In genomic region chr14:76948213-76948947, GRCh38 we compare ENCODE assay signal across 8 cellular contexts.
DNase-seq lines count a peak whose midpoint lies in the region; TF ChIP-seq lines count a peak whose summit lies in the region.

No MANE protein-coding gene starts in this region.

- peak overlapping the region; percentile 95 for H3K27ac Mint-ChIP-seq in mesothelial cell of epicardium

- TF ChIP-seq CTCF in mesothelial cell of epicardium (IDR thresholded peaks at IDR 0.05; ENCODE audit: unreplicated experiment) (no peak), tibial artery (IDR thresholded peaks at IDR 0.05) (no peak)

- H3K4me3 Mint-ChIP-seq in mesothelial cell of epicardium = no peak overlapping the region

- H3K4me1 ChIP-seq in tibial artery = peaks cover 9 to 61% (median 48%) of the 10 kb centered on the region in 4 donors

- peaks cover 58% of the 10 kb centered on the region for H3K4me1 Mint-ChIP-seq in mesothelial cell of epicardium

- H3K27me3 ChIP-seq in tibial artery = no peaks in the 10 kb centered on the region

- H3K27me3 Mint-ChIP-seq in mesothelial cell of epicardium (ENCODE audit: low read depth) = no peaks in the 10 kb centered on the region

- DNase-seq in NCI-H82 (lab: John Stamatoyannopoulos, UW) = peak; percentile 6
- DNase-seq in NCI-H82 treated with DMSO at 0.1 percent for 48 hours (lab: John Stamatoyannopoulos, UW; ENCODE audit: unreplicated experiment) = no peak
- DNase-seq in mesothelial cell of epicardium (ENCODE audit: low spot score in 2 of 2, unreplicated experiment in 2 of 2) = no peak
- DNase-seq in tibial artery = no peak
- no peak for DNase-seq in hippocampal formation (lab: John Stamatoyannopoulos, UW)
- DNase-seq in MV-4-11 (lab: John Stamatoyannopoulos, UW) = no peak
- DNase-seq in NCI-H1092 (lab: John Stamatoyannopoulos, UW) = no peak

- no peaks in the 10 kb centered on the region for H3K36me3 Mint-ChIP-seq in mesothelial cell of epicardium

- no peaks in the 10 kb centered on the region for H3K9me3 Mint-ChIP-seq in mesothelial cell of epicardium

- H3K4me3 ChIP-seq in tibial artery = no peak overlapping the region

- H3K27ac ChIP-seq in cingulate gyrus (ENCODE audit: low read depth, low read length) = peak overlapping the region; percentile 81
- H3K27ac ChIP-seq in tibial artery = peak overlapping the region; percentile 57 to 80

- H3K36me3 ChIP-seq in tibial artery = no peaks in the 10 kb centered on the region

- H3K9me3 ChIP-seq in tibial artery = no peaks in the 10 kb centered on the region

- intact Hi-C loops in tibial artery (cut with DNase I; ENCODE audit: low total_unique reads) = no loop called here
